ENCODE assay signal across 18 cellular contexts in genomic region chr1:76135835-76136234, GRCh38.
DNase-seq lines count a peak whose midpoint lies in the region; ATAC-seq and TF ChIP-seq lines count a peak whose summit lies in the region.
"Had no signal": no experiment of that assay in that cellular context is flagged by ENCODE, and none has a peak within 500 bp of the region (broad histone marks: within the 10 kb centered on the region; RNA-seq: fewer than 3 reads in every experiment).

No MANE protein-coding gene starts in this region.

- no peaks in the 10 kb centered on the region for H3K9me2 ChIP-seq in neural cell (ENCODE audit: insufficient read depth, low read length)

- H3K4me3 ChIP-seq in right atrium auricular region = no peak overlapping the region
- peak overlapping the region; percentile 7 for H3K4me3 ChIP-seq in neural cell (ENCODE audit: low read length)
- H3K4me3 ChIP-seq: GM12878, GM23248 had no signal

- peaks cover 30% of the 10 kb centered on the region for H3K4me1 Mint-ChIP-seq in progenitor cell of endocrine pancreas (ENCODE audit: low read depth)
- H3K4me1 Mint-ChIP-seq in naive thymus-derived CD8-positive, alpha-beta T cell = peaks cover 5 to 10% (median 8%) of the 10 kb centered on the region in 4 donors
- no peaks in the 10 kb centered on the region for H3K4me1 Mint-ChIP-seq in activated T-helper 17 cell treated with anti-CD3 and anti-CD28 coated beads, Interleukin-2, amount 50 U/mL, for 72 hours

- no peaks in the 10 kb centered on the region for H4K20me1 ChIP-seq in neural cell (ENCODE audit: insufficient read depth)

- no peak overlapping the region for H3K9ac ChIP-seq in neural cell (ENCODE audit: low read length)
- H3K9ac ChIP-seq: GM23248 had no signal

- POLR2A ChIA-PET in naive thymus-derived CD8-positive, alpha-beta T cell (lab: Charles Lee) = no interaction called here

- H3K79me2 ChIP-seq in neural cell (replicated peaks; ENCODE audit: insufficient read depth, low read length) = no peaks in the 10 kb centered on the region

- no peaks in the 10 kb centered on the region for H3F3A ChIP-seq in neural cell (ENCODE audit: insufficient read depth, low read length, poor library complexity, severe bottlenecking)

- no peak overlapping the region for H3K4me3 Mint-ChIP-seq in progenitor cell of endocrine pancreas (ENCODE audit: low read depth)
- no peak overlapping the region for H3K4me3 Mint-ChIP-seq in naive thymus-derived CD8-positive, alpha-beta T cell
- no peak overlapping the region for H3K4me3 Mint-ChIP-seq in activated T-helper 17 cell treated with anti-CD3 and anti-CD28 coated beads, Interleukin-2, amount 50 U/mL, for 72 hours
- H3K4me3 Mint-ChIP-seq: CD4-positive, CD25-positive, alpha-beta regulatory T cell; CD8-positive, alpha-beta T cell had no signal

- no peaks in the 10 kb centered on the region for H3K36me3 Mint-ChIP-seq in progenitor cell of endocrine pancreas (ENCODE audit: insufficient read depth)
- H3K36me3 Mint-ChIP-seq in naive thymus-derived CD8-positive, alpha-beta T cell = no peaks in the 10 kb centered on the region
- no peaks in the 10 kb centered on the region for H3K36me3 Mint-ChIP-seq in activated T-helper 17 cell treated with anti-CD3 and anti-CD28 coated beads, Interleukin-2, amount 50 U/mL, for 72 hours (ENCODE audit: low read depth)
- H3K36me3 Mint-ChIP-seq: CD4-positive, CD25-positive, alpha-beta regulatory T cell; CD8-positive, alpha-beta T cell had no signal

- no peaks in the 10 kb centered on the region for H3K27me3 ChIP-seq in right atrium auricular region
- no peaks in the 10 kb centered on the region for H3K27me3 ChIP-seq in neural cell (ENCODE audit: insufficient read depth, low read depth, low read length)

- no peaks in the 10 kb centered on the region for H3K9me3 Mint-ChIP-seq in progenitor cell of endocrine pancreas (ENCODE audit: low read depth)
- no peaks in the 10 kb centered on the region for H3K9me3 Mint-ChIP-seq in naive thymus-derived CD8-positive, alpha-beta T cell
- H3K9me3 Mint-ChIP-seq in activated T-helper 17 cell treated with anti-CD3 and anti-CD28 coated beads, Interleukin-2, amount 50 U/mL, for 72 hours = no peaks in the 10 kb centered on the region
- H3K9me3 Mint-ChIP-seq: CD4-positive, CD25-positive, alpha-beta regulatory T cell; CD8-positive, alpha-beta T cell had no signal

- peak overlapping the region; percentile 12 to 35 for H3K27ac ChIP-seq in right atrium auricular region
- H3K27ac ChIP-seq in neural cell (ENCODE audit: low read length) = no peak overlapping the region
- H3K27ac ChIP-seq: GM23248 had no signal

- H3K36me3 ChIP-seq in right atrium auricular region = no peaks in the 10 kb centered on the region
- no peaks in the 10 kb centered on the region for H3K36me3 ChIP-seq in neural cell (ENCODE audit: insufficient read depth, low read length)

- H2AFZ ChIP-seq in neural cell (ENCODE audit: low read depth, low read length) = no peak overlapping the region
- H2AFZ ChIP-seq: GM23248 had no signal

- DNase-seq in right atrium auricular region (ENCODE audit: low spot score) (no peak), left ventricle myocardium superior (no peak), progenitor cell of endocrine pancreas (ENCODE audit: low spot score, unreplicated experiment) (no peak)
- DNase-seq in naive thymus-derived CD8-positive, alpha-beta T cell = no peak
- DNase-seq: C1 segment of cervical spinal cord; Caco-2; CD4-positive, CD25-positive, alpha-beta regulatory T cell; CD8-positive, alpha-beta T cell; DMS153; EL; GDM1; GM23248; H7; HCEC 1CT had no signal

- peak overlapping the region; percentile 62 for H3K27ac Mint-ChIP-seq in progenitor cell of endocrine pancreas
- no peak overlapping the region for H3K27ac Mint-ChIP-seq in naive thymus-derived CD8-positive, alpha-beta T cell
- no peak overlapping the region for H3K27ac Mint-ChIP-seq in activated T-helper 17 cell treated with anti-CD3 and anti-CD28 coated beads, Interleukin-2, amount 50 U/mL, for 72 hours
- H3K27ac Mint-ChIP-seq: CD4-positive, CD25-positive, alpha-beta regulatory T cell; CD8-positive, alpha-beta T cell had no signal

- TF ChIP-seq CTCF in right atrium auricular region (IDR thresholded peaks at IDR 0.05) (no peak), neural cell (IDR thresholded peaks at IDR 0.05; ENCODE audit: poor library complexity, severe bottlenecking) (no peak), progenitor cell of endocrine pancreas (IDR thresholded peaks at IDR 0.05; ENCODE audit: unreplicated experiment) (no peak)

- peaks cover 0 to 18% of the 10 kb centered on the region in 2 donors for H3K4me1 ChIP-seq in right atrium auricular region
- H3K4me1 ChIP-seq: Caco-2 had no signal

- no peak for ATAC-seq in left ventricle myocardium superior
- ATAC-seq in HG03378 (IDR thresholded peaks at IDR 0.05; ENCODE audit: unreplicated experiment) = no peak
- ATAC-seq in naive thymus-derived CD8-positive, alpha-beta T cell = no peak
- ATAC-seq in activated T-helper 17 cell treated with anti-CD3 and anti-CD28 coated beads, Interleukin-2, amount 50 U/mL, for 72 hours (replicated peaks) = no peak
- ATAC-seq: CD8-positive, alpha-beta T cell; GM12878 had no signal

- TF ChIP-seq EP300 in neural cell (conservative IDR thresholded peaks at IDR 0.05; ENCODE audit: poor library complexity, severe bottlenecking) = no peak

- TF ChIP-seq RAD21 in neural cell (conservative IDR thresholded peaks at IDR 0.05) = no peak

- H3K9me3 ChIP-seq in right atrium auricular region (no peaks in the 10 kb centered on the region), neural cell (ENCODE audit: low read length) (no peaks in the 10 kb centered on the region)
- H3K9me3 ChIP-seq: Caco-2 had no signal

- intact Hi-C loops in left ventricle myocardium superior (cut with micrococcal nuclease) = no loop called here

- H3K27me3 Mint-ChIP-seq in progenitor cell of endocrine pancreas = no peaks in the 10 kb centered on the region
- H3K27me3 Mint-ChIP-seq in naive thymus-derived CD8-positive, alpha-beta T cell = no peaks in the 10 kb centered on the region
- H3K27me3 Mint-ChIP-seq in activated T-helper 17 cell treated with anti-CD3 and anti-CD28 coated beads, Interleukin-2, amount 50 U/mL, for 72 hours = no peaks in the 10 kb centered on the region
- H3K27me3 Mint-ChIP-seq: CD4-positive, CD25-positive, alpha-beta regulatory T cell had no signal

- H3K4me2 ChIP-seq in neural cell (ENCODE audit: low read length) = no peak overlapping the region

TF ChIP-seq in neural cell, 6 proteins besides CTCF, POLR2A, EP300 and RAD21:
- no peak for TF ChIP-seq MXI1 (conservative IDR thresholded peaks at IDR 0.05; ENCODE audit: poor library complexity, severe bottlenecking)
- TF ChIP-seq SMC3 (conservative IDR thresholded peaks at IDR 0.05; ENCODE audit: poor library complexity) = no peak
- no peak for TF ChIP-seq TAF1 (IDR thresholded peaks at IDR 0.05; ENCODE audit: low read depth)
- TF ChIP-seq EZH2 (IDR thresholded peaks at IDR 0.05; ENCODE audit: borderline replicate concordance, insufficient read depth, low read length, poor library complexity, severe bottlenecking) = no peak
- no peak for TF ChIP-seq POLR2AphosphoS5 (IDR thresholded peaks at IDR 0.05)
- TF ChIP-seq, protein P1, sequence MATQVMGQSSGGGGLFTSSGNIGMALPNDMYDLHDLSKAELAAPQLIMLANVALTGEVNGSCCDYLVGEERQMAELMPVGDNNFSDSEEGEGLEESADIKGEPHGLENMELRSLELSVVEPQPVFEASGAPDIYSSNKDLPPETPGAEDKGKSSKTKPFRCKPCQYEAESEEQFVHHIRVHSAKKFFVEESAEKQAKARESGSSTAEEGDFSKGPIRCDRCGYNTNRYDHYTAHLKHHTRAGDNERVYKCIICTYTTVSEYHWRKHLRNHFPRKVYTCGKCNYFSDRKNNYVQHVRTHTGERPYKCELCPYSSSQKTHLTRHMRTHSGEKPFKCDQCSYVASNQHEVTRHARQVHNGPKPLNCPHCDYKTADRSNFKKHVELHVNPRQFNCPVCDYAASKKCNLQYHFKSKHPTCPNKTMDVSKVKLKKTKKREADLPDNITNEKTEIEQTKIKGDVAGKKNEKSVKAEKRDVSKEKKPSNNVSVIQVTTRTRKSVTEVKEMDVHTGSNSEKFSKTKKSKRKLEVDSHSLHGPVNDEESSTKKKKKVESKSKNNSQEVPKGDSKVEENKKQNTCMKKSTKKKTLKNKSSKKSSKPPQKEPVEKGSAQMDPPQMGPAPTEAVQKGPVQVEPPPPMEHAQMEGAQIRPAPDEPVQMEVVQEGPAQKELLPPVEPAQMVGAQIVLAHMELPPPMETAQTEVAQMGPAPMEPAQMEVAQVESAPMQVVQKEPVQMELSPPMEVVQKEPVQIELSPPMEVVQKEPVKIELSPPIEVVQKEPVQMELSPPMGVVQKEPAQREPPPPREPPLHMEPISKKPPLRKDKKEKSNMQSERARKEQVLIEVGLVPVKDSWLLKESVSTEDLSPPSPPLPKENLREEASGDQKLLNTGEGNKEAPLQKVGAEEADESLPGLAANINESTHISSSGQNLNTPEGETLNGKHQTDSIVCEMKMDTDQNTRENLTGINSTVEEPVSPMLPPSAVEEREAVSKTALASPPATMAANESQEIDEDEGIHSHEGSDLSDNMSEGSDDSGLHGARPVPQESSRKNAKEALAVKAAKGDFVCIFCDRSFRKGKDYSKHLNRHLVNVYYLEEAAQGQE (IDR thresholded peaks at IDR 0.05; ENCODE audit: borderline replicate concordance) = no peak
TF ChIP-seq in neural cell: peak in this region for 0.
